In genomic region chr13:95007322-95007721, GRCh38 we compare ENCODE assay signal across 1 cellular context.
TF ChIP-seq lines count a peak whose summit lies in the region.

No MANE protein-coding gene starts in this region.

TF ChIP-seq in K562, 482 proteins besides CTCF, POLR2A, EP300 and RAD21:
- TF ChIP-seq E2F6 (IDR thresholded peaks at IDR 0.05; ENCODE audit: borderline replicate concordance in 1 of 2, extremely low read depth in 1 of 2, insufficient read depth in 1 of 2, insufficient read length in 1 of 2, low read depth in 1 of 2, low read length in 1 of 2, poor library complexity in 1 of 2, severe bottlenecking in 1 of 2), result peak in 1 of 2 experiments; percentile 26
- no peak for TF ChIP-seq RBM22 (IDR thresholded peaks at IDR 0.05; ENCODE audit: low read depth, low read length, poor library complexity, severe bottlenecking)
- no peak for TF ChIP-seq NFIC (IDR thresholded peaks at IDR 0.05)
- TF ChIP-seq FOXA1 (IDR thresholded peaks at IDR 0.05; ENCODE audit: borderline replicate concordance), result no peak
- no peak for TF ChIP-seq PRPF4 (IDR thresholded peaks at IDR 0.05; ENCODE audit: insufficient read depth, low read depth, low read length, poor library complexity, severe bottlenecking)
- no peak for TF ChIP-seq KHSRP (IDR thresholded peaks at IDR 0.05)
- no peak for TF ChIP-seq ZNF354B (CRISPR knock-in tag; IDR thresholded peaks at IDR 0.05)
- peak; percentile 31; the same call in 1 of the 2 replicates for TF ChIP-seq EGR1 (conservative IDR thresholded peaks at IDR 0.05)
- TF ChIP-seq TAL1 (IDR thresholded peaks at IDR 0.05), result peak; percentile 46; the same call in 1 of the 2 replicates
- 0 out of 2 replicates have a peak, but pooled peaks have one; percentile 11 for TF ChIP-seq CBFA2T2 (conservative IDR thresholded peaks at IDR 0.05)
- TF ChIP-seq CBFA2T3 (IDR thresholded peaks at IDR 0.05), result peak; percentile 48
- TF ChIP-seq DACH1 (IDR thresholded peaks at IDR 0.05; ENCODE audit: partially characterized antibody), result no peak
- TF ChIP-seq OTX1 (CRISPR knock-in tag; IDR thresholded peaks at IDR 0.05), result no peak
- 0 out of 2 replicates have a peak, but pooled peaks have one; percentile 27 for TF ChIP-seq CHD2 (IDR thresholded peaks at IDR 0.05; ENCODE audit: low read depth, low read length)
TF ChIP-seq in K562: peak in this region for 6.
